In genomic region chr16:30925646-30926332, GRCh38 we compare ENCODE assay signal across 14 cellular contexts. TPM values are rescaled to one million over a fixed set of nuclear protein-coding genes. Genes with fewer than 3 reads are reported as not detected.
DNase-seq lines count a peak whose midpoint lies in the region; ATAC-seq and TF ChIP-seq lines count a peak whose summit lies in the region.
"Had no signal": no experiment of that assay in that cellular context is flagged by ENCODE, and none has a peak within 500 bp of the region (broad histone marks: within the 10 kb centered on the region; RNA-seq: fewer than 3 reads in every experiment).

No MANE protein-coding gene starts in this region.

- H3K36me3 Mint-ChIP-seq in activated T-helper 2 cell treated with anti-CD3 and anti-CD28 coated beads, Interferon-gamma antibody, Interleukin-2, Interleukin-4, amounts not matched to agents 10 μg/mL and 5 μg/mL and 100 μg/mL, durations not matched to agents 14 hours and 24 hours and 36 hours (ENCODE audit: low read depth): peaks cover 11% of the 10 kb centered on the region
- no peaks in the 10 kb centered on the region for H3K36me3 Mint-ChIP-seq in naive B cell

- no peaks in the 10 kb centered on the region for H3K27me3 ChIP-seq in right cardiac atrium (ENCODE audit: control insufficient read depth, insufficient read depth)
- no peaks in the 10 kb centered on the region for H3K27me3 ChIP-seq in BE2C
- H3K27me3 ChIP-seq: colonic mucosa had no signal

- 87% methylated on average over 28 of the region's 28 CpGs for WGBS in right cardiac atrium

- H3K4me1 Mint-ChIP-seq in activated T-helper 2 cell treated with anti-CD3 and anti-CD28 coated beads, Interferon-gamma antibody, Interleukin-2, Interleukin-4, amounts not matched to agents 10 μg/mL and 5 μg/mL and 100 μg/mL, durations not matched to agents 14 hours and 24 hours and 36 hours (ENCODE audit: low read depth): peaks cover 19% of the 10 kb centered on the region
- H3K4me1 Mint-ChIP-seq in naive B cell: peaks cover 32 to 35% (median 33%) of the 10 kb centered on the region in 3 donors

- ATAC-seq in right cardiac atrium (no peak), left ventricle myocardium superior (no peak), naive B cell (ENCODE audit: low read depth in 2 of 2) (no peak), GM21381 (IDR thresholded peaks at IDR 0.05; ENCODE audit: unreplicated experiment) (no peak)

- intact Hi-C loops in right cardiac atrium (cut with DNase I): loop anchor here in 1 of 4 donors (10.0 kb wide), 1 partner anchor 81 kb away; no protein-coding TSS in a partner anchor
- intact Hi-C loops in left ventricle myocardium superior (cut with micrococcal nuclease): no loop called here
- intact Hi-C loops in activated T-helper 2 cell treated with anti-CD3 and anti-CD28 coated beads, Interferon-gamma antibody, Interleukin-2, Interleukin-4, amounts not matched to agents 10 μg/mL and 5 μg/mL and 100 μg/mL, durations not matched to agents 14 hours and 24 hours and 36 hours (cut with micrococcal nuclease): no loop called here

- DNase-seq in right cardiac atrium (peak in 2 of 3 donors; percentile 52 to 68), left ventricle myocardium superior (no peak), naive B cell (no peak), retina (no peak), BE2C (no peak), T1000 (lab: John Stamatoyannopoulos, UW) (no peak)
- no peak for DNase-seq in activated T-helper 2 cell treated with anti-CD3 and anti-CD28 coated beads, Interferon-gamma antibody, Interleukin-2, Interleukin-4, amounts not matched to agents 10 μg/mL and 5 μg/mL and 100 μg/mL, durations not matched to agents 14 hours and 24 hours and 36 hours (ENCODE audit: low spot score)
- DNase-seq: activated effector memory CD4-positive, alpha-beta T cell treated with anti-CD3 and anti-CD28 coated beads, Interleukin-2, amount 50 U/mL, for 16 hours; colonic mucosa; NCI-H226; stimulated activated CD4-positive, alpha-beta T cell treated with anti-CD3 and anti-CD28 coated beads, Interleukin-12 subunit alpha, Interleukin-12 subunit beta, amount 100 ng/mL, for 4 hours had no signal

- H3K27ac Mint-ChIP-seq in activated T-helper 2 cell treated with anti-CD3 and anti-CD28 coated beads, Interferon-gamma antibody, Interleukin-2, Interleukin-4, amounts not matched to agents 10 μg/mL and 5 μg/mL and 100 μg/mL, durations not matched to agents 14 hours and 24 hours and 36 hours: no peak overlapping the region
- H3K27ac Mint-ChIP-seq in naive B cell: peak overlapping the region in 5 of 6 donors; percentile 14 to 83 (median 78)

- H3K27me3 Mint-ChIP-seq in activated T-helper 2 cell treated with anti-CD3 and anti-CD28 coated beads, Interferon-gamma antibody, Interleukin-2, Interleukin-4, amounts not matched to agents 10 μg/mL and 5 μg/mL and 100 μg/mL, durations not matched to agents 14 hours and 24 hours and 36 hours (ENCODE audit: low read depth): no peaks in the 10 kb centered on the region
- H3K27me3 Mint-ChIP-seq in naive B cell: no peaks in the 10 kb centered on the region

- H3K9me3 ChIP-seq in right cardiac atrium (ENCODE audit: control insufficient read depth, low read length) (no peaks in the 10 kb centered on the region), BE2C (no peaks in the 10 kb centered on the region)
- H3K9me3 ChIP-seq: colonic mucosa had no signal

- no peaks in the 10 kb centered on the region for H3K4me1 ChIP-seq in right cardiac atrium (ENCODE audit: control insufficient read depth, insufficient read depth, low read length)
- H3K4me1 ChIP-seq in BE2C: peaks cover 3% of the 10 kb centered on the region; the same call in 1 of the 2 replicates
- H3K4me1 ChIP-seq: colonic mucosa had no signal

- TF ChIP-seq CTCF in BE2C (IDR thresholded peaks at IDR 0.05; ENCODE audit: low read depth, low read length): no peak

- no peaks in the 10 kb centered on the region for H3K9me3 Mint-ChIP-seq in activated T-helper 2 cell treated with anti-CD3 and anti-CD28 coated beads, Interferon-gamma antibody, Interleukin-2, Interleukin-4, amounts not matched to agents 10 μg/mL and 5 μg/mL and 100 μg/mL, durations not matched to agents 14 hours and 24 hours and 36 hours
- H3K9me3 Mint-ChIP-seq in naive B cell: no peaks in the 10 kb centered on the region

- no peak overlapping the region for H3K27ac ChIP-seq in right cardiac atrium (ENCODE audit: low read length)
- H3K27ac ChIP-seq: colonic mucosa, HL-60, VCaP had no signal

- H3K4me3 Mint-ChIP-seq in activated T-helper 2 cell treated with anti-CD3 and anti-CD28 coated beads, Interferon-gamma antibody, Interleukin-2, Interleukin-4, amounts not matched to agents 10 μg/mL and 5 μg/mL and 100 μg/mL, durations not matched to agents 14 hours and 24 hours and 36 hours (ENCODE audit: low read depth): peak overlapping the region; percentile 66
- H3K4me3 Mint-ChIP-seq in naive B cell: peak overlapping the region; percentile 56 to 90 (median 74)

- H3K36me3 ChIP-seq in BE2C: peaks cover 3% of the 10 kb centered on the region
- H3K36me3 ChIP-seq: colonic mucosa had no signal

- no peak overlapping the region for H3K4me3 ChIP-seq in right cardiac atrium (ENCODE audit: low read length)
- H3K4me3 ChIP-seq in BE2C (ENCODE audit: low read depth, low read length): no peak overlapping the region
- H3K4me3 ChIP-seq: colonic mucosa had no signal

RNA-seq across cellular contexts. Expression of gene FBXL19, which starts 2.4 kb away (rescaled TPM):
- total RNA-seq in right cardiac atrium: 1 to 10 TPM; 5.1 to 8.4 (median 6.6) TPM
- polyA plus RNA-seq in right cardiac atrium: 8.3 TPM
- 5.7 TPM for total RNA-seq in left ventricle myocardium superior
- 34.4 and 34.6 TPM in 2 replicates for total RNA-seq in activated T-helper 2 cell treated with anti-CD3 and anti-CD28 coated beads, Interferon-gamma antibody, Interleukin-2, Interleukin-4, amounts not matched to agents 10 μg/mL and 5 μg/mL and 100 μg/mL, durations not matched to agents 14 hours and 24 hours and 36 hours
- polyA plus RNA-seq in naive B cell (ENCODE audit: low read depth in 6 of 6): under 1 TPM in 4 of 6 donors, not detected in 2; 0.21 to 0.48 (median 0.27) TPM
- polyA plus RNA-seq in BE2C (2012; ENCODE audit: insufficient read depth, insufficient read length, low read depth): 33.4 TPM

RNA-seq across cellular contexts. Expression of gene ORAI3, which starts 23.1 kb away (rescaled TPM):
- 10 to 100 TPM; 11.8 to 14.6 (median 13.3) TPM for total RNA-seq in right cardiac atrium
- 15.5 TPM for polyA plus RNA-seq in right cardiac atrium
- total RNA-seq in left ventricle myocardium superior: 10.8 TPM
- total RNA-seq in activated T-helper 2 cell treated with anti-CD3 and anti-CD28 coated beads, Interferon-gamma antibody, Interleukin-2, Interleukin-4, amounts not matched to agents 10 μg/mL and 5 μg/mL and 100 μg/mL, durations not matched to agents 14 hours and 24 hours and 36 hours: 14.2 and 17.4 TPM in 2 replicates
- 10 to 100 TPM; 65.8 to 83.4 (median 78.3) TPM for polyA plus RNA-seq in naive B cell (ENCODE audit: low read depth in 6 of 6)
- 3.1 TPM for polyA plus RNA-seq in BE2C (2012; ENCODE audit: insufficient read depth, insufficient read length, low read depth)

RNA-seq across cellular contexts. Expression of gene CTF1, which starts 29.4 kb away (rescaled TPM):
- total RNA-seq in right cardiac atrium (1 to 10 TPM; 7.4 to 9.8 (median 9.1) TPM), left ventricle myocardium superior (7.5 TPM)
- polyA plus RNA-seq in right cardiac atrium (13.1 TPM), naive B cell (ENCODE audit: low read depth in 6 of 6) (under 1 TPM in 3 of 6 donors, not detected in 3; 0.40 to 0.67 (median 0.47) TPM)
- total RNA-seq in activated T-helper 2 cell treated with anti-CD3 and anti-CD28 coated beads, Interferon-gamma antibody, Interleukin-2, Interleukin-4, amounts not matched to agents 10 μg/mL and 5 μg/mL and 100 μg/mL, durations not matched to agents 14 hours and 24 hours and 36 hours: 0.21 and 0.30 TPM in 2 replicates
- 0.36 TPM for polyA plus RNA-seq in BE2C (2012; ENCODE audit: insufficient read depth, insufficient read length, low read depth)

RNA-seq across cellular contexts. Expression of gene SETD1A, which starts 31.8 kb away (rescaled TPM):
- 10 to 100 TPM in 3 of 4 donors, 1 to 10 TPM in 1; 9.7 to 11.6 (median 10.2) TPM for total RNA-seq in right cardiac atrium
- 9.6 TPM for polyA plus RNA-seq in right cardiac atrium
- 11.0 TPM for total RNA-seq in left ventricle myocardium superior
- total RNA-seq in activated T-helper 2 cell treated with anti-CD3 and anti-CD28 coated beads, Interferon-gamma antibody, Interleukin-2, Interleukin-4, amounts not matched to agents 10 μg/mL and 5 μg/mL and 100 μg/mL, durations not matched to agents 14 hours and 24 hours and 36 hours: 28.9 TPM in 2 replicates
- 1 to 10 TPM in 2 of 6 donors, under 1 TPM in 3, not detected in 1; 0.69 to 2.8 (median 0.85) TPM for polyA plus RNA-seq in naive B cell (ENCODE audit: low read depth in 6 of 6)
- polyA plus RNA-seq in BE2C (2012; ENCODE audit: insufficient read depth, insufficient read length, low read depth): 99.1 TPM

RNA-seq across cellular contexts. Expression of gene BCL7C, which starts 31.9 kb away (rescaled TPM):
- total RNA-seq in right cardiac atrium: 10 to 100 TPM; 20.6 to 31.7 (median 26.3) TPM
- polyA plus RNA-seq in right cardiac atrium: 29.5 TPM
- total RNA-seq in left ventricle myocardium superior: 29.6 TPM
- total RNA-seq in activated T-helper 2 cell treated with anti-CD3 and anti-CD28 coated beads, Interferon-gamma antibody, Interleukin-2, Interleukin-4, amounts not matched to agents 10 μg/mL and 5 μg/mL and 100 μg/mL, durations not matched to agents 14 hours and 24 hours and 36 hours: 26.8 and 27.1 TPM in 2 replicates
- polyA plus RNA-seq in naive B cell (ENCODE audit: low read depth in 6 of 6): 10 to 100 TPM; 29.4 to 40.3 (median 33.1) TPM
- polyA plus RNA-seq in BE2C (2012; ENCODE audit: insufficient read depth, insufficient read length, low read depth): 26.3 TPM

Comparison
In these comparisons a context has a peak if more than half of its experiments do, and no peak if none do; other contexts are left out.
1. DNase-seq: peak in right cardiac atrium (2 of 3); none in left ventricle myocardium superior (single experiment), activated T-helper 2 cell treated with anti-CD3 and anti-CD28 coated beads, Interferon-gamma antibody, Interleukin-2, Interleukin-4, amounts not matched to agents 10 μg/mL and 5 μg/mL and 100 μg/mL, durations not matched to agents 14 hours and 24 hours and 36 hours (single experiment), naive B cell (single experiment), retina (single experiment), BE2C (single experiment) and T1000 (single experiment).